15 cellular contexts compared by ENCODE assay signal in genomic region chr4:137896221-137896737, GRCh38.
"Had no signal": no experiment of that assay in that cellular context is flagged by ENCODE, and none has a peak within 500 bp of the region (broad histone marks: within the 10 kb centered on the region; RNA-seq: fewer than 3 reads in every experiment).

No MANE protein-coding gene starts in this region.

- H3K27me3 ChIP-seq: gastrocnemius medialis, heart left ventricle, thyroid gland had no signal

- H3K36me3 ChIP-seq: gastrocnemius medialis, heart left ventricle, thyroid gland had no signal

- H3K9me3 ChIP-seq: gastrocnemius medialis, thyroid gland had no signal

- H3K4me3 Mint-ChIP-seq: activated B cell treated with CpG ODN at 0.5 μM for 24 hours; activated naive CD8-positive, alpha-beta T cell treated with anti-CD3 and anti-CD28 coated beads for 36 hours; activated T-helper 1 cell treated with anti-CD3 and anti-CD28 coated beads, Interleukin-12 subunit alpha, Interleukin-12 subunit beta, Interleukin-2, Interleukin-4 antibody, amounts not matched to agents 30 ng/mL and 10 ng/mL and 1 ng/mL, durations not matched to agents 14 hours and 24 hours and 36 hours; naive thymus-derived CD4-positive, alpha-beta T cell; stimulated activated memory B cell treated with anti-CD40 and anti-IgM and Interleukin-4, amounts not matched to agents 10 μg/mL and 1 μg/mL and 100 μg/mL, for 72 hours had no signal

- ATAC-seq: gastrocnemius medialis; heart left ventricle; left lobe of liver; naive thymus-derived CD4-positive, alpha-beta T cell; stimulated activated memory B cell treated with anti-CD40 and anti-IgM and Interleukin-4, amounts not matched to agents 10 μg/mL and 1 μg/mL and 100 μg/mL, for 72 hours had no signal

- H3K4me1 Mint-ChIP-seq: activated B cell treated with CpG ODN at 0.5 μM for 24 hours; activated naive CD8-positive, alpha-beta T cell treated with anti-CD3 and anti-CD28 coated beads for 36 hours; stimulated activated memory B cell treated with anti-CD40 and anti-IgM and Interleukin-4, amounts not matched to agents 10 μg/mL and 1 μg/mL and 100 μg/mL, for 72 hours had no signal

- H3K4me3 ChIP-seq: coronary artery, gastrocnemius medialis, heart left ventricle, thyroid gland had no signal

- H3K27ac Mint-ChIP-seq: activated B cell treated with CpG ODN at 0.5 μM for 24 hours; activated naive CD8-positive, alpha-beta T cell treated with anti-CD3 and anti-CD28 coated beads for 36 hours; activated T-helper 1 cell treated with anti-CD3 and anti-CD28 coated beads, Interleukin-12 subunit alpha, Interleukin-12 subunit beta, Interleukin-2, Interleukin-4 antibody, amounts not matched to agents 30 ng/mL and 10 ng/mL and 1 ng/mL, durations not matched to agents 14 hours and 24 hours and 36 hours; naive thymus-derived CD4-positive, alpha-beta T cell; stimulated activated memory B cell treated with anti-CD40 and anti-IgM and Interleukin-4, amounts not matched to agents 10 μg/mL and 1 μg/mL and 100 μg/mL, for 72 hours had no signal

- H3K9me3 Mint-ChIP-seq: activated B cell treated with CpG ODN at 0.5 μM for 24 hours; activated naive CD8-positive, alpha-beta T cell treated with anti-CD3 and anti-CD28 coated beads for 36 hours had no signal

- H3K27ac ChIP-seq: coronary artery, gastrocnemius medialis, heart left ventricle, thyroid gland had no signal

- H3K36me3 Mint-ChIP-seq: activated naive CD8-positive, alpha-beta T cell treated with anti-CD3 and anti-CD28 coated beads for 36 hours; naive thymus-derived CD4-positive, alpha-beta T cell; stimulated activated memory B cell treated with anti-CD40 and anti-IgM and Interleukin-4, amounts not matched to agents 10 μg/mL and 1 μg/mL and 100 μg/mL, for 72 hours had no signal

- DNase-seq: activated B cell treated with CpG ODN at 0.5 μM for 24 hours; activated CD4-positive, alpha-beta T cell treated with anti-CD3 and anti-CD28 coated beads for 48 hours; activated naive CD8-positive, alpha-beta T cell treated with anti-CD3 and anti-CD28 coated beads for 36 hours; aorta; effector memory CD4-positive, alpha-beta T cell; gastrocnemius medialis; heart left ventricle; mammary epithelial cell; naive thymus-derived CD4-positive, alpha-beta T cell; T-helper 2 cell; thyroid gland had no signal

- H3K27me3 Mint-ChIP-seq: activated B cell treated with CpG ODN at 0.5 μM for 24 hours; activated naive CD8-positive, alpha-beta T cell treated with anti-CD3 and anti-CD28 coated beads for 36 hours; naive thymus-derived CD4-positive, alpha-beta T cell; stimulated activated memory B cell treated with anti-CD40 and anti-IgM and Interleukin-4, amounts not matched to agents 10 μg/mL and 1 μg/mL and 100 μg/mL, for 72 hours had no signal

- H3K4me1 ChIP-seq: gastrocnemius medialis, heart left ventricle, thyroid gland had no signal
